Comparison of ENCODE assay signal across 8 cellular contexts in the genomic region with DNA sequence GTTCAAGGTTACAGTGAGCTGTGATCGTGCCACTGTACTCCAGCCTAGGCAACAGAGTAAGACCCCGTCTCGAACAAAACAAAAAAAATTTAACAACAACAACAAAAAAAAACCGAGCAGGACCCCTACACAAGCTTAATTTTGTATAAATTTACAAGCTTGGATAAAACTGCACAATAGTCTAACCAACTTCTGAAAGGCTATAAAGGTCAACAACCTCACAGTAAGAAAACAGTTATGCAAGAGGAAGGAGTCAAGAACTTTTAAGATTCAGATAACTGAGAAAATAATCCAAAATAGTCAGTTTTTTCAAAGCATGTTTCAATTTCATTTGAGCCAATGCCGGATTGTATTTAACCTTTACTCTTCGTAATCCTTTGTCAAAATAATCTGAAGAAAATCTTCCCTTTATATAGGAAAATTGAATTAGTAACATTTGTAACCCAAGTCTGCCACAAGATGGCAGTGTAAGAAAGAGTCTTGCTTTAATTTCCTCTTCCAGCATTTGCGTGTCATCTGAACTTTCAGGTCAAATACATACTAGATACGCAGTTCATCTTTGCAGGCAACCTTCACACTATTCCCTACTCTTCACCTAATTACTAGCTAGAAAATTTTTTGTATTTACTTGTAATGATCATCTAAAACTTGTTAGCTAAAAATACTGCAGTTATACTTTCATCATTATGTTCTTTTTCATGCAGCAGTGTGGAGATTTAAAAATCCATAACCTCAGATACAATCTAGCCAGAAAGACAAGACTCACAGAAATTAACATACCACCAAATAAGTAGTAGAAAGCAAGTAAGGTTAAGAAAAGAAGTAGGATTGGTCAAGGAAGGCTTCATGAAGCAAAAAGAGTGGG. TPM values are rescaled to one million over a fixed set of nuclear protein-coding genes. Genes with fewer than 3 reads are reported as not detected.
DNase-seq lines count a peak whose midpoint lies in the region; ATAC-seq and TF ChIP-seq lines count a peak whose summit lies in the region.

No MANE protein-coding gene starts in this region.

- H3K4me1 Mint-ChIP-seq in CD4-positive, alpha-beta memory T cell = peaks cover 15 to 35% (median 22%) of the 10 kb centered on the region in 4 donors

- peak in 4 of 5 donors; percentile 65 to 68 (median 66) for DNase-seq in CD4-positive, alpha-beta memory T cell
- peak; percentile 57 for DNase-seq in MV-4-11 (lab: John Stamatoyannopoulos, UW)
- peak; percentile 80 for DNase-seq in SK-MEL-5 (ENCODE audit: low read depth, low spot score)
- DNase-seq in dermis microvascular lymphatic vessel endothelial cell (ENCODE audit: low read depth in 2 of 2) = peak; percentile 69 to 77
- DNase-seq in medulla oblongata (ENCODE audit: extremely low spot score) = peak; percentile 88
- no peak for DNase-seq in vagina (ENCODE audit: extremely low spot score in 2 of 2)
- DNase-seq in stimulated activated CD4-positive, alpha-beta T cell treated with anti-CD3 and anti-CD28 coated beads, Interleukin-2, amount 100 ng/mL, for 24 hours = no peak

- in situ Hi-C loops in SK-MEL-5 (cut with HindIII; ENCODE audit: low pct_unique_long_range_greater_than_20kb, low sequenced_read_pairs) = no loop called here

- no peak overlapping the region for H3K4me3 ChIP-seq in CD4-positive, alpha-beta memory T cell (ENCODE audit: low read length in 2 of 2)
- H3K4me3 ChIP-seq in vagina = no peak overlapping the region

- H3K36me3 Mint-ChIP-seq in CD4-positive, alpha-beta memory T cell = peaks cover 5 to 19% of the 10 kb centered on the region in 2 donors

- peaks cover 10% of the 10 kb centered on the region for H3K4me1 ChIP-seq in CD4-positive, alpha-beta memory T cell (ENCODE audit: insufficient read depth, low read length)
- H3K4me1 ChIP-seq in vagina = peaks cover 24% of the 10 kb centered on the region

- POLR2A ChIA-PET in CD4-positive, alpha-beta memory T cell (lab: Charles Lee; ENCODE audit: partially characterized antibody) = interaction anchor here (0.6 to 4.5 kb wide), 11 partner anchors 10 to 356 kb away, joined by 3 to 36 read pairs (median 5); partner anchors contain the start of genes APEX1, OSGEP, PARP2 and TEP1

- peak overlapping the region; percentile 17 for H3K27ac ChIP-seq in CD4-positive, alpha-beta memory T cell (ENCODE audit: low read depth, low read length)
- H3K27ac ChIP-seq in vagina = peak overlapping the region; percentile 42

- no peaks in the 10 kb centered on the region for H3K27me3 ChIP-seq in CD4-positive, alpha-beta memory T cell (ENCODE audit: insufficient read depth, low read length)
- H3K27me3 ChIP-seq in vagina = no peaks in the 10 kb centered on the region

- no peak for TF ChIP-seq POLR2A in vagina (IDR thresholded peaks at IDR 0.05)

- peak overlapping the region in 3 of 8 donors; percentile 17 to 50 (median 45) for H3K4me3 Mint-ChIP-seq in CD4-positive, alpha-beta memory T cell

- TF ChIP-seq CTCF in vagina (IDR thresholded peaks at IDR 0.05) = peak; percentile 64 to 74 (median 65)

- H3K9me3 ChIP-seq in CD4-positive, alpha-beta memory T cell (ENCODE audit: control insufficient read depth in 1 of 2, low read length in 2 of 2) = no peaks in the 10 kb centered on the region
- no peaks in the 10 kb centered on the region for H3K9me3 ChIP-seq in vagina

- intact Hi-C loops in CD4-positive, alpha-beta memory T cell (cut with micrococcal nuclease) = loop anchor here (1.0 to 10.0 kb wide), 8 partner anchors 16 to 528 kb away; partner anchors contain the start of gene PARP2
- intact Hi-C loops in vagina (cut with DNase I) = loop anchor here (5.0 kb wide), 1 partner anchor 285 kb away; no protein-coding TSS in a partner anchor

- H3K27me3 Mint-ChIP-seq in CD4-positive, alpha-beta memory T cell = no peaks in the 10 kb centered on the region

- CTCF ChIA-PET in CD4-positive, alpha-beta memory T cell (lab: Charles Lee; ENCODE audit: partially characterized antibody) = interaction anchor here (0.7 to 10.7 kb wide), 39 partner anchors 10 to 373 kb away, joined by 3 to 354 read pairs (median 6); partner anchors contain the start of genes ANG, APEX1, OSGEP and PARP2

- ATAC-seq in GM18870 (IDR thresholded peaks at IDR 0.05; ENCODE audit: unreplicated experiment) = peak; percentile 60

- peaks cover 3% of the 10 kb centered on the region for H3K36me3 ChIP-seq in CD4-positive, alpha-beta memory T cell (ENCODE audit: insufficient read depth, low read length)
- H3K36me3 ChIP-seq in vagina = peaks cover 0 to 39% of the 10 kb centered on the region in 2 donors

- H3K9me3 Mint-ChIP-seq in CD4-positive, alpha-beta memory T cell = no peaks in the 10 kb centered on the region

- peak overlapping the region; percentile 24 to 92 (median 77) for H3K27ac Mint-ChIP-seq in CD4-positive, alpha-beta memory T cell

RNA-seq across cellular contexts. Expression of gene CCNB1IP1, which starts 5.8 kb away (rescaled TPM):
- total RNA-seq in CD4-positive, alpha-beta memory T cell = 10 to 100 TPM; 21.2 to 24.3 TPM
- 10 to 100 TPM; 10.6 to 11.5 TPM for polyA plus RNA-seq in CD4-positive, alpha-beta memory T cell
- 81.2 and 82.5 TPM in 2 replicates for total RNA-seq in SK-MEL-5 (2014; rRNA removed; shearing (Covaris generic))
- polyA plus RNA-seq in SK-MEL-5 (2015; cell fraction: cytosol; rRNA removed) = 48.3 and 53.1 TPM in 2 replicates
- polyA plus RNA-seq in SK-MEL-5 (2015; cell fraction: nucleus; rRNA removed) = 75.8 and 148 TPM in 2 replicates
- 38.6 and 39.7 TPM in 2 replicates for total RNA-seq in dermis microvascular lymphatic vessel endothelial cell
- total RNA-seq in vagina = 38.5 TPM

RNA-seq across cellular contexts. Expression of gene PARP2, which starts 16.2 kb away (rescaled TPM):
- total RNA-seq in CD4-positive, alpha-beta memory T cell = 10 to 100 TPM; 20.3 to 25.0 TPM
- polyA plus RNA-seq in CD4-positive, alpha-beta memory T cell = 10 to 100 TPM; 13.1 to 13.6 TPM
- 9.2 and 13.2 TPM in 2 replicates for total RNA-seq in SK-MEL-5 (2014; rRNA removed; shearing (Covaris generic))
- polyA plus RNA-seq in SK-MEL-5 (2015; cell fraction: cytosol; rRNA removed) = 17.4 and 21.2 TPM in 2 replicates
- 71.5 and 106 TPM in 2 replicates for polyA plus RNA-seq in SK-MEL-5 (2015; cell fraction: nucleus; rRNA removed)
- total RNA-seq in dermis microvascular lymphatic vessel endothelial cell (5.3 and 6.3 TPM in 2 replicates), vagina (5.9 TPM)

RNA-seq across cellular contexts. Expression of gene TTC5, which starts 21.5 kb away (rescaled TPM):
- 10 to 100 TPM; 26.0 to 26.1 TPM for total RNA-seq in CD4-positive, alpha-beta memory T cell
- 10 to 100 TPM; 23.8 to 26.1 TPM for polyA plus RNA-seq in CD4-positive, alpha-beta memory T cell
- 23.3 and 23.9 TPM in 2 replicates for total RNA-seq in SK-MEL-5 (2014; rRNA removed; shearing (Covaris generic))
- polyA plus RNA-seq in SK-MEL-5 (2015; cell fraction: cytosol; rRNA removed) = 10.1 and 13.1 TPM in 2 replicates
- polyA plus RNA-seq in SK-MEL-5 (2015; cell fraction: nucleus; rRNA removed) = 16.3 and 16.7 TPM in 2 replicates
- total RNA-seq in dermis microvascular lymphatic vessel endothelial cell (14.4 and 15.8 TPM in 2 replicates), vagina (10.8 TPM)

Comparison
In these comparisons a context has a peak if more than half of its experiments do, and no peak if none do; other contexts are left out.
1. DNase-seq: peak in CD4-positive, alpha-beta memory T cell (4 of 5), MV-4-11 (single experiment), SK-MEL-5 (single experiment), dermis microvascular lymphatic vessel endothelial cell (2 of 2) and medulla oblongata (single experiment); none in vagina (0 of 2) and stimulated activated CD4-positive, alpha-beta T cell treated with anti-CD3 and anti-CD28 coated beads, Interleukin-2, amount 100 ng/mL, for 24 hours (0 of 2).